Comparison of ENCODE assay signal across 16 cellular contexts in genomic region chr5:6188976-6189375, GRCh38.
DNase-seq lines count a peak whose midpoint lies in the region; ATAC-seq and TF ChIP-seq lines count a peak whose summit lies in the region.
"Had no signal": no experiment of that assay in that cellular context is flagged by ENCODE, and none has a peak within 500 bp of the region (broad histone marks: within the 10 kb centered on the region; RNA-seq: fewer than 3 reads in every experiment).

No MANE protein-coding gene starts in this region.

- no peak for ATAC-seq in memory B cell (ENCODE audit: low read depth)
- no peak for ATAC-seq in upper lobe of right lung
- ATAC-seq in HG02840 (IDR thresholded peaks at IDR 0.05; ENCODE audit: low FRiP score, unreplicated experiment), result no peak
- no peak for ATAC-seq in GM18867 (IDR thresholded peaks at IDR 0.05; ENCODE audit: unreplicated experiment)
- no peak for ATAC-seq in GM18909 (IDR thresholded peaks at IDR 0.05; ENCODE audit: poor library complexity, unreplicated experiment)
- ATAC-seq: CD8-positive, alpha-beta T cell; HepG2 had no signal

- H2AFZ ChIP-seq in OCI-LY7 (ENCODE audit: low read length), result peak overlapping the region; percentile 43; the same call in 1 of the 2 replicates

- no peak overlapping the region for H3K4me3 Mint-ChIP-seq in memory B cell
- H3K4me3 Mint-ChIP-seq: CD14-positive monocyte; CD8-positive, alpha-beta T cell had no signal

- H3K9me3 Mint-ChIP-seq in memory B cell, result peaks cover 3% of the 10 kb centered on the region
- H3K9me3 Mint-ChIP-seq: CD8-positive, alpha-beta T cell had no signal

- POLR2A ChIA-PET in OCI-LY7 (lab: Charles Lee), result interaction anchor here (0.7 to 1.6 kb wide), 2 partner anchors 13 to 319 kb away, joined by 3 to 4 read pairs; no protein-coding TSS in a partner anchor

- H3K27me3 Mint-ChIP-seq in memory B cell, result peaks cover 3% of the 10 kb centered on the region

- H3K27me3 ChIP-seq in BLaER1 (no peaks in the 10 kb centered on the region), DOHH2 (ENCODE audit: control insufficient read depth, low read length) (no peaks in the 10 kb centered on the region), upper lobe of right lung (no peaks in the 10 kb centered on the region)

- H3K36me3 Mint-ChIP-seq in memory B cell, result peaks cover 4% of the 10 kb centered on the region
- H3K36me3 Mint-ChIP-seq: CD14-positive monocyte; CD8-positive, alpha-beta T cell had no signal

- peaks cover 8% of the 10 kb centered on the region; the same call in 1 of the 2 replicates for H3F3A ChIP-seq in DOHH2 (ENCODE audit: control insufficient read depth, insufficient read depth)

- H3K9me3 ChIP-seq in BLaER1 (no peaks in the 10 kb centered on the region), DOHH2 (ENCODE audit: control insufficient read depth, insufficient read depth, low read length) (no peaks in the 10 kb centered on the region), OCI-LY7 (ENCODE audit: low read length) (no peaks in the 10 kb centered on the region), upper lobe of right lung (no peaks in the 10 kb centered on the region)
- H3K9me3 ChIP-seq: HAP-1 had no signal

- H3K36me3 ChIP-seq in BLaER1 (no peaks in the 10 kb centered on the region), DOHH2 (ENCODE audit: control insufficient read depth, low read length) (no peaks in the 10 kb centered on the region), OCI-LY7 (ENCODE audit: insufficient read depth, low read length) (no peaks in the 10 kb centered on the region), upper lobe of right lung (no peaks in the 10 kb centered on the region)
- H3K36me3 ChIP-seq: HAP-1 had no signal

- peak overlapping the region; percentile 82 for H3K4me2 ChIP-seq in BLaER1
- H3K4me2 ChIP-seq in DOHH2 (ENCODE audit: low read length), result peak overlapping the region; percentile 91
- peak overlapping the region; percentile 89 for H3K4me2 ChIP-seq in OCI-LY7 (ENCODE audit: low read length)

- DNase-seq in OCI-LY7 (ENCODE audit: low spot score) (no peak), memory B cell (ENCODE audit: low spot score in 2 of 2) (no peak), upper lobe of right lung (no peak)
- DNase-seq: CD8-positive, alpha-beta T cell; COR-L47; DND-41; GF-D8 had no signal

- H3K79me2 ChIP-seq in DOHH2 (ENCODE audit: control insufficient read depth, low read length) (no peaks in the 10 kb centered on the region), OCI-LY7 (ENCODE audit: insufficient read depth, low read depth, low read length) (no peaks in the 10 kb centered on the region)

- CTCF ChIA-PET in OCI-LY7 (lab: Charles Lee; ENCODE audit: unreplicated experiment), result no interaction called here

- peak overlapping the region; percentile 66 for H3K27ac ChIP-seq in BLaER1
- H3K27ac ChIP-seq in DOHH2 (ENCODE audit: low read depth, low read length), result peak overlapping the region; percentile 93
- peak overlapping the region; percentile 98 for H3K27ac ChIP-seq in OCI-LY7 (ENCODE audit: low read depth, low read length, poor library complexity, severe bottlenecking)
- no peak overlapping the region for H3K27ac ChIP-seq in upper lobe of right lung

- no TSS peak for BruUV-seq in OCI-LY7 (replicated peaks; lab: Mats Ljungman, UMichigan)

- no peak for TF ChIP-seq CTCF in DOHH2 (IDR thresholded peaks at IDR 0.05; ENCODE audit: low read depth, low read length, poor library complexity, severe bottlenecking)
- no peak for TF ChIP-seq CTCF in OCI-LY7 (conservative IDR thresholded peaks at IDR 0.05; ENCODE audit: low read length)
- no peak for TF ChIP-seq CTCF in upper lobe of right lung (IDR thresholded peaks at IDR 0.05)

- H3K4me1 ChIP-seq in BLaER1 (peaks cover 52% of the 10 kb centered on the region), DOHH2 (ENCODE audit: control insufficient read depth, low read length) (peaks cover 43% of the 10 kb centered on the region), OCI-LY7 (ENCODE audit: insufficient read depth, low read length, poor library complexity, severe bottlenecking) (peaks cover 76% of the 10 kb centered on the region), upper lobe of right lung (no peaks in the 10 kb centered on the region)
- H3K4me1 ChIP-seq: HAP-1 had no signal

- H4K20me1 ChIP-seq in BLaER1 (no peaks in the 10 kb centered on the region), DOHH2 (ENCODE audit: control insufficient read depth, insufficient read depth, low read depth, low read length) (no peaks in the 10 kb centered on the region), OCI-LY7 (ENCODE audit: insufficient read depth, low read length) (no peaks in the 10 kb centered on the region)

- H3K9me2 ChIP-seq in DOHH2 (replicated peaks; ENCODE audit: control insufficient read depth, low read length), result no peaks in the 10 kb centered on the region
- no peaks in the 10 kb centered on the region for H3K9me2 ChIP-seq in OCI-LY7 (ENCODE audit: insufficient read depth, low read length)

- H3K4me1 Mint-ChIP-seq in memory B cell, result peaks cover 21% of the 10 kb centered on the region
- H3K4me1 Mint-ChIP-seq: CD14-positive monocyte had no signal

- H3K4me3 ChIP-seq in BLaER1 (no peak overlapping the region), DOHH2 (ENCODE audit: low read length) (peak overlapping the region; percentile 68), OCI-LY7 (ENCODE audit: low read depth, low read length, poor library complexity, severe bottlenecking) (peak overlapping the region; percentile 51), upper lobe of right lung (no peak overlapping the region)
- H3K4me3 ChIP-seq: HAP-1 had no signal

- intact Hi-C loops in OCI-LY7 (cut with micrococcal nuclease; ENCODE audit: unreplicated experiment), result loop anchor here (2.0 to 10.0 kb wide), 5 partner anchors 48 to 767 kb away; partner anchors contain the start of genes ICE1 and MED10
- intact Hi-C loops in upper lobe of right lung (cut with DNase I), result no loop called here

- H3K27ac Mint-ChIP-seq in memory B cell, result peak overlapping the region; percentile 39
- H3K27ac Mint-ChIP-seq: B cell; CD14-positive monocyte; CD8-positive, alpha-beta T cell had no signal

- no peak overlapping the region for H3K9ac ChIP-seq in BLaER1

Comparison
In these comparisons a context has a peak if more than half of its experiments do, and no peak if none do; other contexts are left out.
1. H3K4me3 ChIP-seq: peak in DOHH2 (single experiment) and OCI-LY7 (single experiment); none in BLaER1 (single experiment) and upper lobe of right lung (single experiment).
2. Peak in every context shown above with its lines, with median percentiles within 50 percentile points of each other: H3K4me2 ChIP-seq.